Comparison of ENCODE assay signal across 26 cellular contexts in genomic region chr12:94557896-94558295, GRCh38.
"Had no signal": no experiment of that assay in that cellular context is flagged by ENCODE, and none has a peak within 500 bp of the region (broad histone marks: within the 10 kb centered on the region; RNA-seq: fewer than 3 reads in every experiment).

No MANE protein-coding gene starts in this region.

- H3K4me1 ChIP-seq: upper lobe of right lung had no signal

- H3K9me3 Mint-ChIP-seq: activated naive CD4-positive, alpha-beta T cell treated with anti-CD3 and anti-CD28 coated beads, Interleukin-2, amount 50 U/mL, for 24 hours; central memory CD8-positive, alpha-beta T cell; T-cell; T-helper 2 cell treated with Interferon-gamma antibody and Interleukin-4, amounts not matched to agents 5 μg/mL and 100 μg/mL, for 36 hours had no signal

- H3K36me3 Mint-ChIP-seq: activated naive CD4-positive, alpha-beta T cell treated with anti-CD3 and anti-CD28 coated beads, Interleukin-2, amount 50 U/mL, for 24 hours; naive thymus-derived CD4-positive, alpha-beta T cell; T-cell had no signal

- H3K4me1 Mint-ChIP-seq: activated naive CD4-positive, alpha-beta T cell treated with anti-CD3 and anti-CD28 coated beads, Interleukin-2, amount 50 U/mL, for 24 hours; central memory CD8-positive, alpha-beta T cell; T-cell had no signal

- ATAC-seq: activated CD8-positive, alpha-beta T cell treated with anti-CD3 and anti-CD28 coated beads, Interleukin-2, amount 10 ng/mL, durations not matched to agents 7 days and 5 days; gastrocnemius medialis; naive thymus-derived CD4-positive, alpha-beta T cell; sciatic nerve; T-cell; upper lobe of right lung had no signal

- H3K4me3 ChIP-seq: coronary artery, esophagus muscularis mucosa, gastrocnemius medialis, smooth muscle cell, thoracic aorta, upper lobe of right lung had no signal

- H3K27me3 ChIP-seq: esophagus muscularis mucosa, gastrocnemius medialis, upper lobe of right lung had no signal

- H3K36me3 ChIP-seq: esophagus muscularis mucosa, gastrocnemius medialis, thoracic aorta, upper lobe of right lung, WERI-Rb-1 had no signal

- H3K27ac Mint-ChIP-seq: activated CD8-positive, alpha-beta T cell treated with anti-CD3 and anti-CD28 coated beads, Interleukin-2, amount 10 ng/mL, durations not matched to agents 7 days and 5 days; activated naive CD4-positive, alpha-beta T cell treated with anti-CD3 and anti-CD28 coated beads, Interleukin-2, amount 50 U/mL, for 24 hours; naive thymus-derived CD4-positive, alpha-beta T cell; T-cell; T-helper 2 cell treated with Interferon-gamma antibody and Interleukin-4, amounts not matched to agents 5 μg/mL and 100 μg/mL, for 36 hours had no signal

- H3K9me3 ChIP-seq: esophagus muscularis mucosa, gastrocnemius medialis, thoracic aorta, upper lobe of right lung had no signal

- H3K27ac ChIP-seq: coronary artery, esophagus muscularis mucosa, gastrocnemius medialis, thoracic aorta, upper lobe of right lung, WERI-Rb-1 had no signal

- H3K4me2 ChIP-seq: smooth muscle cell had no signal

- H3K4me3 Mint-ChIP-seq: activated CD8-positive, alpha-beta T cell treated with anti-CD3 and anti-CD28 coated beads, Interleukin-2, amount 10 ng/mL, durations not matched to agents 7 days and 5 days; activated naive CD4-positive, alpha-beta T cell treated with anti-CD3 and anti-CD28 coated beads, Interleukin-2, amount 50 U/mL, for 24 hours; central memory CD8-positive, alpha-beta T cell; naive thymus-derived CD4-positive, alpha-beta T cell; neural crest cell; T-cell; T-helper 2 cell treated with Interferon-gamma antibody and Interleukin-4, amounts not matched to agents 5 μg/mL and 100 μg/mL, for 36 hours had no signal

- DNase-seq: activated CD4-positive, alpha-beta T cell treated with anti-CD3 and anti-CD28 coated beads for 1 hour; activated CD4-positive, alpha-beta T cell treated with anti-CD3 and anti-CD28 coated beads, Interleukin-2, amount 50 U/mL, for 1 hour; activated CD8-positive, alpha-beta T cell treated with anti-CD3 and anti-CD28 coated beads, Interleukin-2, amount 10 ng/mL, durations not matched to agents 7 days and 5 days; activated gamma-delta T cell treated with Interleukin-2 at 50 U/mL for 16 hours; activated T-cell treated with anti-CD3 and anti-CD28 coated beads, Interleukin-2, amount 50 U/mL, for 1 hour; aorta; gastrocnemius medialis; hypothalamus; mesenchymal stem cell; naive thymus-derived CD4-positive, alpha-beta T cell; occipital lobe; stimulated activated CD4-positive, alpha-beta T cell treated with anti-CD3 and anti-CD28 coated beads, Interleukin-2, amount 100 ng/mL, for 48 hours; stimulated activated CD8-positive, alpha-beta memory T cell treated with anti-CD3 and anti-CD28 coated beads, Interleukin-4, amount 100 ng/mL, for 48 hours; stimulated activated naive CD4-positive, alpha-beta T cell; T-cell; upper lobe of right lung; WERI-Rb-1 had no signal
